ENCODE assay signal across 1 cellular context in genomic region chr11:124746621-124747243, GRCh38.
A peak's percentile ranks its signal among the peaks of the same experiment; 100 is the strongest.
TF ChIP-seq lines count a peak whose summit lies in the region.

No MANE protein-coding gene starts in this region.

TF ChIP-seq in GM12878, 131 proteins besides CTCF, POLR2A, EP300 and RAD21 (continued from another document):
- TF ChIP-seq SMARCA5 (IDR thresholded peaks at IDR 0.05) (0 out of 2 replicates have a peak, but pooled peaks have one; percentile 78), LARP7 (IDR thresholded peaks at IDR 0.05) (0 out of 2 replicates have a peak, but pooled peaks have one; percentile 47), MYB (IDR thresholded peaks at IDR 0.05; ENCODE audit: borderline replicate concordance, low read depth, low read length) (no peak), IKZF1 (conservative IDR thresholded peaks at IDR 0.05) (peak; percentile 73), ATF7 (IDR thresholded peaks at IDR 0.05; ENCODE audit: low read depth) (peak; percentile 48; the same call in 1 of the 2 replicates)
TF ChIP-seq in GM12878: peak in this region for 24.
